Comparison of ENCODE assay signal across 8 cellular contexts in the genomic region with DNA sequence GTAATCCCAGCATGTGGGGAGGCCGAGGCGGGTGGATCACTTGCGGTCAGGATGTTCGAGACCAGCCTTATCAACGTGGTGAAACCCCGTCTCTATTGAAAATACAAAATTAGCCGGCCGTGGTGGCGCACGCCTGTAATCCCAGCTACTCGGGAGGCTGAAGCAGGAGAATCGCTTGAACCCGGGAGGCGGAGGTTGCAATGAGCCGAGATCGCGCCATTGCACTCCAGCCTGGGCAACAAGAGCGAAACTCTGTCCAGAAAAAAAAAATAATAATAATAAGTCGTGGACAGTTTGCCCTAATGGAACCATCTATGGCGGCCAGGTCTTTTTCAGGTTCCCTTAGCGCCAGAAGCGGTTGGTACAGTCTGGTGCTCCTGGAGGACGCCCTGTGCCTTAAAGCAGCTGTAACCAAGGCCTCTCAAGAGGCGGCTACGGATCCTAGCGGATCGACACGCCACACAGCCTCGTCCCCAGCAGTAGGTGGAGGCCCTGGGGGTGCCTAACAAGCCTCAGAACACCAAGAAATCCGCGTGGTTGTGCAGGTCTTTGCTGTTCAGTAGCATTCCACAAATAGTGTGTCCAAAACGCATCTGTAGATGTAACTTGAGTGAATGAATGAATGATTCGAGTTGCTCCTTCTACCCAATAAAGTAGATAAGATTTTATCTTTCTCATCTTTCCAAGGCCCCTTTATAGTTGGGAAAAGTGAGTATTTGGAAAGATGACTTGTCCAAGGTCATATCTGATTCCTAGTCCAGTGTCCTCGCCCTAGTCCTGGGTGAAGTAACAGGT. TPM values are rescaled to one million over a fixed set of nuclear protein-coding genes. Genes with fewer than 3 reads are reported as not detected.
DNase-seq lines count a peak whose midpoint lies in the region; ATAC-seq and TF ChIP-seq lines count a peak whose summit lies in the region.

No MANE protein-coding gene starts in this region.

- peak overlapping the region; percentile 79 to 95 (median 92) for H3K27ac ChIP-seq in heart right ventricle

- peak; percentile 1 for DNase-seq in NCI-H1436 (lab: John Stamatoyannopoulos, UW)
- no peak for DNase-seq in NCI-H1436 treated with DMSO at 0.1 percent for 48 hours (lab: John Stamatoyannopoulos, UW)
- peak; percentile 67 for DNase-seq in activated CD8-positive, alpha-beta memory T cell treated with anti-CD3 and anti-CD28 coated beads, Interleukin-2, amount 50 U/mL, for 48 hours
- no peak for DNase-seq in heart right ventricle
- DNase-seq in DMS153 (lab: John Stamatoyannopoulos, UW), result no peak
- no peak for DNase-seq in GDM1 (lab: John Stamatoyannopoulos, UW)
- no peak for DNase-seq in AML-193 (lab: John Stamatoyannopoulos, UW)

- H3K27me3 ChIP-seq in heart right ventricle (no peaks in the 10 kb centered on the region), skeletal muscle satellite cell (ENCODE audit: control insufficient read depth, insufficient read depth, low read length) (no peaks in the 10 kb centered on the region)

- intact Hi-C loops in heart right ventricle (cut with DNase I), result loop anchor here in 1 of 10 donors (10.0 kb wide), 1 partner anchor 208 kb away; a partner anchor contains a TSS

- peak overlapping the region; percentile 95 for H3K4me2 ChIP-seq in skeletal muscle satellite cell (ENCODE audit: low read length)

- WGBS in heart right ventricle, 2 donors, result 9 to 10% methylated on average over 34 of the region's 34 CpGs

- H3K36me3 ChIP-seq in heart right ventricle (peaks cover 0 to 53% (median 15%) of the 10 kb centered on the region in 9 donors), skeletal muscle satellite cell (ENCODE audit: insufficient read depth, low read length) (peaks cover 44% of the 10 kb centered on the region)

- peaks cover 0 to 68% (median 30%) of the 10 kb centered on the region in 9 donors for H3K4me1 ChIP-seq in heart right ventricle
- H3K4me1 ChIP-seq in skeletal muscle satellite cell (ENCODE audit: control insufficient read depth, insufficient read depth, low read length), result peaks cover 26% of the 10 kb centered on the region

- TF ChIP-seq CTCF in heart right ventricle (IDR thresholded peaks at IDR 0.05), result no peak

- H3K4me3 ChIP-seq in heart right ventricle (peak overlapping the region; percentile 59 to 95 (median 86)), skeletal muscle satellite cell (ENCODE audit: low read length) (peak overlapping the region; percentile 99)

- peak overlapping the region; percentile 98 for H3K9ac ChIP-seq in skeletal muscle satellite cell (ENCODE audit: low read depth, low read length)

- no peaks in the 10 kb centered on the region for H3K9me3 ChIP-seq in heart right ventricle
- no peaks in the 10 kb centered on the region for H3K9me3 ChIP-seq in skeletal muscle satellite cell (replicated peaks; ENCODE audit: low read length)

- ATAC-seq in heart right ventricle, result peak in 1 of 8 donors; percentile 2

RNA-seq across cellular contexts. Expression of a gene that starts 1.0 kb away (rescaled TPM):
- total RNA-seq in heart right ventricle, result 100 to 1,000 TPM; 187 to 389 (median 246) TPM
- 100 to 1,000 TPM in 1 of 2 donors, 10 to 100 TPM in 1; 21.5 to 323 TPM for polyA plus RNA-seq in heart right ventricle
- 694 and 782 TPM in 2 replicates for total RNA-seq in skeletal muscle satellite cell (2012; rRNA removed)

RNA-seq across cellular contexts. Expression of a gene that starts 18.8 kb away (rescaled TPM):
- 10 to 100 TPM; 11.7 to 20.3 (median 15.1) TPM for total RNA-seq in heart right ventricle
- 10 to 100 TPM; 31.0 to 31.3 TPM for polyA plus RNA-seq in heart right ventricle
- 30.6 and 40.3 TPM in 2 replicates for total RNA-seq in skeletal muscle satellite cell (2012; rRNA removed)

RNA-seq across cellular contexts. Expression of a gene that starts 19.0 kb away (rescaled TPM):
- total RNA-seq in heart right ventricle, result 10 to 100 TPM; 13.4 to 27.3 (median 18.4) TPM
- polyA plus RNA-seq in heart right ventricle, result 10 to 100 TPM; 21.1 to 49.6 TPM
- 44.6 and 55.9 TPM in 2 replicates for total RNA-seq in skeletal muscle satellite cell (2012; rRNA removed)

RNA-seq across cellular contexts. Expression of a gene that starts 25.8 kb away (rescaled TPM):
- 10 to 100 TPM; 11.1 to 30.5 (median 20.8) TPM for total RNA-seq in heart right ventricle
- polyA plus RNA-seq in heart right ventricle, result 10 to 100 TPM; 29.3 to 46.6 TPM
- 28.4 and 35.2 TPM in 2 replicates for total RNA-seq in skeletal muscle satellite cell (2012; rRNA removed)

Comparison
In these comparisons a context has a peak if more than half of its experiments do, and no peak if none do; other contexts are left out.
1. DNase-seq: peak in NCI-H1436 (single experiment) and activated CD8-positive, alpha-beta memory T cell treated with anti-CD3 and anti-CD28 coated beads, Interleukin-2, amount 50 U/mL, for 48 hours (single experiment); none in NCI-H1436 treated with DMSO at 0.1 percent for 48 hours (single experiment), heart right ventricle (0 of 2), DMS153 (single experiment), GDM1 (single experiment) and AML-193 (0 of 2).